In genomic region chr2:41634686-41635085, GRCh38 we compare ENCODE assay signal across 8 cellular contexts.
"Had no signal": no experiment of that assay in that cellular context is flagged by ENCODE, and none has a peak within 500 bp of the region (broad histone marks: within the 10 kb centered on the region; RNA-seq: fewer than 3 reads in every experiment).

No MANE protein-coding gene starts in this region.

- H3K4me1 Mint-ChIP-seq: H9 had no signal

- DNase-seq: GM23248, GOT3, H7, H9, HCEC 1CT, HFFc6 had no signal

- H3K4me1 ChIP-seq: HAP-1 had no signal

- H3K36me3 ChIP-seq: HAP-1 had no signal

- H3K4me3 ChIP-seq: GM23248, HAP-1 had no signal

- H3K4me3 Mint-ChIP-seq: H9, HFFc6 had no signal

- H2AFZ ChIP-seq: GM23248 had no signal

- H3K27ac Mint-ChIP-seq: H9, HFFc6 had no signal

- H3K9ac ChIP-seq: GM23248 had no signal

- H3K9me3 Mint-ChIP-seq: H9 had no signal

- H3K27ac ChIP-seq: GM23248 had no signal

- H3K9me3 ChIP-seq: HAP-1 had no signal

- ATAC-seq: HCT116 had no signal
